ENCODE assay signal across 8 cellular contexts in genomic region chr15:84981711-84982300, GRCh38. TPM values are rescaled to one million over a fixed set of nuclear protein-coding genes. Genes with fewer than 3 reads are reported as not detected.
A peak's percentile ranks its signal among the peaks of the same experiment; 100 is the strongest.
DNase-seq lines count a peak whose midpoint lies in the region; ATAC-seq lines count a peak whose summit lies in the region.

TSS of gene PDE8A (plus strand) at chr15:84981856. CDS start at chr15:84982163, 307 bp downstream.

- H2AK5ac ChIP-seq in trophoblast cell (ENCODE audit: low read length), result peak within 1 kb of the TSS; percentile 52

- peak; percentile 64 for DNase-seq in stimulated activated CD4-positive, alpha-beta T cell treated with anti-CD3 and anti-CD28 coated beads, Interleukin-15, amount 100 ng/mL, for 24 hours
- no peak for DNase-seq in stimulated activated CD4-positive, alpha-beta T cell treated with anti-CD3 and anti-CD28 coated beads, Interleukin-2, amount 100 ng/mL, for 24 hours
- DNase-seq in NCI-H226, result peak; percentile 55
- DNase-seq in activated naive CD4-positive, alpha-beta T cell treated with anti-CD3 and anti-CD28 coated beads for 36 hours, result peak; percentile 53
- peak; percentile 83 for DNase-seq in Right ventricle myocardium inferior (ENCODE audit: missing footprints)
- peak; percentile 83 to 87 for DNase-seq in trophoblast cell
- no peak for DNase-seq in superior temporal gyrus (ENCODE audit: extremely low spot score)

- peak within 1 kb of the TSS; percentile 70 for H3K9ac ChIP-seq in trophoblast cell (ENCODE audit: low read length)

- H3K36me3 ChIP-seq in trophoblast cell (ENCODE audit: control insufficient read depth in 1 of 2, insufficient read depth in 2 of 2, low read length in 2 of 2), result no peaks in the 10 kb centered on the region

- no peaks in the 10 kb centered on the region for H3K9me3 Mint-ChIP-seq in activated naive CD4-positive, alpha-beta T cell treated with anti-CD3 and anti-CD28 coated beads for 36 hours

- H3K27me3 ChIP-seq in trophoblast cell (ENCODE audit: insufficient read depth, low read length), result peaks cover 8% of the 10 kb centered on the region

- ATAC-seq in HG02623 (IDR thresholded peaks at IDR 0.05; ENCODE audit: unreplicated experiment) (peak; percentile 21), Right ventricle myocardium inferior (no peak)

- H3K4me3 Mint-ChIP-seq in activated naive CD4-positive, alpha-beta T cell treated with anti-CD3 and anti-CD28 coated beads for 36 hours, result peak within 1 kb of the TSS; percentile 99

- peak within 1 kb of the TSS; percentile 92 for H2BK5ac ChIP-seq in trophoblast cell (ENCODE audit: low read depth, low read length, poor library complexity)

- H3K4me3 ChIP-seq in trophoblast cell (ENCODE audit: low read depth, low read length), result peak within 1 kb of the TSS; percentile 75

- no peaks in the 10 kb centered on the region for H3K27me3 Mint-ChIP-seq in activated naive CD4-positive, alpha-beta T cell treated with anti-CD3 and anti-CD28 coated beads for 36 hours (ENCODE audit: low read depth)

- peak within 1 kb of the TSS; percentile 99 for H3K27ac Mint-ChIP-seq in activated naive CD4-positive, alpha-beta T cell treated with anti-CD3 and anti-CD28 coated beads for 36 hours

- peak within 1 kb of the TSS; percentile 89 for H3K14ac ChIP-seq in trophoblast cell (ENCODE audit: low read length)

- H3K79me1 ChIP-seq in trophoblast cell (ENCODE audit: low read length), result peaks cover 16% of the 10 kb centered on the region

- peaks cover 3 to 8% of the 10 kb centered on the region in 2 experiments for H3K4me1 ChIP-seq in trophoblast cell (ENCODE audit: control insufficient read depth in 1 of 2, insufficient read depth in 2 of 2, low read length in 2 of 2)

- H4K12ac ChIP-seq in trophoblast cell (ENCODE audit: low read depth, low read length), result peak within 1 kb of the TSS; percentile 92

- H2BK12ac ChIP-seq in trophoblast cell (ENCODE audit: low read length), result peak within 1 kb of the TSS; percentile 82

- H3K4me2 ChIP-seq in trophoblast cell (ENCODE audit: low read length), result peak within 1 kb of the TSS; percentile 78

- H3K4ac ChIP-seq in trophoblast cell (ENCODE audit: low read depth, low read length), result peak within 1 kb of the TSS; percentile 70

- H3K36me3 Mint-ChIP-seq in activated naive CD4-positive, alpha-beta T cell treated with anti-CD3 and anti-CD28 coated beads for 36 hours (ENCODE audit: low read depth), result peaks cover 3% of the 10 kb centered on the region

- no CpG with 5 or more reads among the region's 95 CpGs for WGBS in trophoblast cell (ENCODE audit: extremely low coverage, insufficient coverage, insufficient read length)

- H4K91ac ChIP-seq in trophoblast cell (ENCODE audit: low read depth, low read length), result peak within 1 kb of the TSS; percentile 85

- intact Hi-C loops in activated naive CD4-positive, alpha-beta T cell treated with anti-CD3 and anti-CD28 coated beads for 36 hours (cut with micrococcal nuclease), result loop anchor here (1.0 to 10.0 kb wide), 7 partner anchors 10 to 723 kb away; partner anchors contain the start of gene WDR73
- intact Hi-C loops in Right ventricle myocardium inferior (cut with DNase I), result loop anchor here (2.0 to 5.0 kb wide), 3 partner anchors 21 to 63 kb away; no protein-coding TSS in a partner anchor

- peak within 1 kb of the TSS; percentile 70 for H3K27ac ChIP-seq in trophoblast cell (ENCODE audit: low read depth, low read length)

- H3K79me2 ChIP-seq in trophoblast cell (ENCODE audit: control insufficient read depth, insufficient read depth, low read length, poor library complexity), result peaks cover 8% of the 10 kb centered on the region

- peak within 1 kb of the TSS; percentile 99 for H2AFZ ChIP-seq in trophoblast cell (ENCODE audit: insufficient read depth, low read length, poor library complexity)

- H2BK120ac ChIP-seq in trophoblast cell (ENCODE audit: insufficient read depth, low read length, poor library complexity), result peak within 1 kb of the TSS; percentile 92

- H3K18ac ChIP-seq in trophoblast cell (ENCODE audit: low read length), result peak within 1 kb of the TSS; percentile 96

- no peak within 1 kb of the TSS for H3K23ac ChIP-seq in trophoblast cell (ENCODE audit: low read length)

- H3K9me3 ChIP-seq in trophoblast cell (ENCODE audit: insufficient read depth, low read depth, low read length), result no peaks in the 10 kb centered on the region

- CTCF ChIA-PET in activated naive CD4-positive, alpha-beta T cell treated with anti-CD3 and anti-CD28 coated beads for 36 hours (lab: Charles Lee), result interaction anchor here (1.0 kb wide), 1 partner anchor 62 kb away, joined by 3 read pairs; no protein-coding TSS in a partner anchor

- H4K8ac ChIP-seq in trophoblast cell (ENCODE audit: low read depth, low read length), result peak within 1 kb of the TSS; percentile 97

- H3K4me1 Mint-ChIP-seq in activated naive CD4-positive, alpha-beta T cell treated with anti-CD3 and anti-CD28 coated beads for 36 hours (ENCODE audit: low read depth), result peaks cover 50% of the 10 kb centered on the region

RNA-seq across cellular contexts. Expression of gene PDE8A, which starts in this region (rescaled TPM):
- total RNA-seq in activated naive CD4-positive, alpha-beta T cell treated with anti-CD3 and anti-CD28 coated beads for 36 hours, result 10 to 100 TPM; 28.8 to 29.2 TPM
- total RNA-seq in Right ventricle myocardium inferior, result 12.2 TPM
- polyA plus RNA-seq in trophoblast cell (2013), result 16.1 and 17.6 TPM in 2 replicates

Comparison
In these comparisons a context has a peak if more than half of its experiments do, and no peak if none do; other contexts are left out.
1. DNase-seq: peak in stimulated activated CD4-positive, alpha-beta T cell treated with anti-CD3 and anti-CD28 coated beads, Interleukin-15, amount 100 ng/mL, for 24 hours (single experiment), NCI-H226 (single experiment), activated naive CD4-positive, alpha-beta T cell treated with anti-CD3 and anti-CD28 coated beads for 36 hours (single experiment), Right ventricle myocardium inferior (single experiment) and trophoblast cell (2 of 2); none in stimulated activated CD4-positive, alpha-beta T cell treated with anti-CD3 and anti-CD28 coated beads, Interleukin-2, amount 100 ng/mL, for 24 hours (0 of 2) and superior temporal gyrus (single experiment).